In the genomic region with DNA sequence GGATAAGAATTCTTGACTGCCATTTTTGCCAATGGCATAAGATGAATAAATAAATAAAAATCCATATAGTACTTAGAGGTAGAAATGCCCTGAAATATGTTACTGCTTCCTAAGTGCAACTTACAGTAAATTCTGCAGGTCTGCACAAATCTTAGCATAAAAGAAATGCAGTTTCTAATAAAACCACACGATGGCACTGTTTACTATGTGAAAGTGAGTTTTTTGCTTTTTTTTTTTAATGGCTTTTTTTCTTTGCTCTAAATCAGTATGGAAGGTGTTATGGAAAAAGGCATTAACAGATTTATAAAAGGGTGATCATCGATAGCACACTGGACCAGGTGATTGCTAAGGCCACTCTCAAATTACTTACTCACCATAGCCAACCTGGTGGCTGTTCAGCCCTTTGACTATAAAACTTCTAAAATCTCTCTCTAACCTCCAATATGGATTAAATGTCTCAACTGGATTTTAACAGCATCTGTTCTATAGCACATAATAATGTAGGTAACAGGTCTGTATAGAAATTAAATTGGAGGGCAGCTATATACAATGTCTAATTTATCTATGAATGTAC, we compare ENCODE assay signal across 8 cellular contexts. TPM values are rescaled to one million over a fixed set of nuclear protein-coding genes. Genes with fewer than 3 reads are reported as not detected.
A peak's percentile ranks its signal among the peaks of the same experiment; 100 is the strongest.
DNase-seq lines count a peak whose midpoint lies in the region; ATAC-seq and TF ChIP-seq lines count a peak whose summit lies in the region.

No MANE protein-coding gene starts in this region.

- CTCF ChIA-PET in activated CD8-positive, alpha-beta T cell treated with anti-CD3 and anti-CD28 coated beads for 36 hours (lab: Charles Lee): interaction anchor here (0.8 to 4.7 kb wide), 7 partner anchors 12 to 775 kb away, joined by 3 to 27 read pairs (median 4); no protein-coding TSS in a partner anchor

- no peaks in the 10 kb centered on the region for H3K9me3 ChIP-seq in upper lobe of right lung

- H3K9me3 Mint-ChIP-seq in activated CD8-positive, alpha-beta T cell treated with anti-CD3 and anti-CD28 coated beads for 36 hours: no peaks in the 10 kb centered on the region
- H3K9me3 Mint-ChIP-seq in immature natural killer cell: no peaks in the 10 kb centered on the region

- no peaks in the 10 kb centered on the region for H3K4me1 ChIP-seq in upper lobe of right lung

- H3K4me3 Mint-ChIP-seq in activated CD8-positive, alpha-beta T cell treated with anti-CD3 and anti-CD28 coated beads for 36 hours: no peak overlapping the region
- no peak overlapping the region for H3K4me3 Mint-ChIP-seq in immature natural killer cell

- no peak overlapping the region for H3K4me3 ChIP-seq in upper lobe of right lung

- intact Hi-C loops in activated CD8-positive, alpha-beta T cell treated with anti-CD3 and anti-CD28 coated beads for 36 hours (cut with micrococcal nuclease): no loop called here
- intact Hi-C loops in upper lobe of right lung (cut with DNase I): no loop called here

- no peaks in the 10 kb centered on the region for H3K27me3 ChIP-seq in upper lobe of right lung

- peaks cover 19% of the 10 kb centered on the region for H3K36me3 Mint-ChIP-seq in activated CD8-positive, alpha-beta T cell treated with anti-CD3 and anti-CD28 coated beads for 36 hours (ENCODE audit: low read depth)
- H3K36me3 Mint-ChIP-seq in immature natural killer cell: no peaks in the 10 kb centered on the region

- no peaks in the 10 kb centered on the region for H3K27me3 Mint-ChIP-seq in activated CD8-positive, alpha-beta T cell treated with anti-CD3 and anti-CD28 coated beads for 36 hours
- H3K27me3 Mint-ChIP-seq in immature natural killer cell (ENCODE audit: low read depth in 3 of 3): no peaks in the 10 kb centered on the region

- no peak overlapping the region for H3K27ac ChIP-seq in upper lobe of right lung

- DNase-seq in DMS 273 (lab: John Stamatoyannopoulos, UW; ENCODE audit: unreplicated experiment) (peak; percentile 58), DMS 273 treated with DMSO at 0.1 percent for 48 hours (lab: John Stamatoyannopoulos, UW) (no peak), NCI-H1105 (lab: John Stamatoyannopoulos, UW) (peak; percentile 41), immature natural killer cell (peak; percentile 28 to 36 (median 35)), upper lobe of right lung (no peak), NK-92 (lab: John Stamatoyannopoulos, UW; ENCODE audit: unreplicated experiment) (no peak)
- no peak for DNase-seq in activated CD8-positive, alpha-beta T cell treated with anti-CD3 and anti-CD28 coated beads for 36 hours

- H3K27ac Mint-ChIP-seq in activated CD8-positive, alpha-beta T cell treated with anti-CD3 and anti-CD28 coated beads for 36 hours: no peak overlapping the region
- H3K27ac Mint-ChIP-seq in immature natural killer cell: no peak overlapping the region

- peaks cover 33% of the 10 kb centered on the region for H3K36me3 ChIP-seq in upper lobe of right lung

- no peak for ATAC-seq in activated CD8-positive, alpha-beta T cell treated with anti-CD3 and anti-CD28 coated beads for 36 hours
- ATAC-seq in upper lobe of right lung (peak; percentile 37), GM21529 (IDR thresholded peaks at IDR 0.05; ENCODE audit: unreplicated experiment) (no peak)

- POLR2A ChIA-PET in activated CD8-positive, alpha-beta T cell treated with anti-CD3 and anti-CD28 coated beads for 36 hours (lab: Charles Lee): no interaction called here

- H3K4me1 Mint-ChIP-seq in activated CD8-positive, alpha-beta T cell treated with anti-CD3 and anti-CD28 coated beads for 36 hours (ENCODE audit: low read depth): peaks cover 2% of the 10 kb centered on the region
- H3K4me1 Mint-ChIP-seq in immature natural killer cell: no peaks in the 10 kb centered on the region

- peak; percentile 80 for TF ChIP-seq CTCF in activated CD8-positive, alpha-beta T cell treated with anti-CD3 and anti-CD28 coated beads for 36 hours (IDR thresholded peaks at IDR 0.05)
- peak; percentile 69 for TF ChIP-seq CTCF in upper lobe of right lung (IDR thresholded peaks at IDR 0.05)

RNA-seq across cellular contexts. Expression of gene AHI1, which starts 45.8 kb away (rescaled TPM):
- 10 to 100 TPM; 32.1 to 33.3 TPM for total RNA-seq in activated CD8-positive, alpha-beta T cell treated with anti-CD3 and anti-CD28 coated beads for 36 hours
- 1 to 10 TPM; 1.5 to 4.9 (median 4.5) TPM for polyA plus RNA-seq in immature natural killer cell
- total RNA-seq in upper lobe of right lung: 33.4 TPM

Comparison
In these comparisons a context has a peak if more than half of its experiments do, and no peak if none do; other contexts are left out.
1. DNase-seq: peak in DMS 273 (single experiment), NCI-H1105 (single experiment) and immature natural killer cell (3 of 3); none in DMS 273 treated with DMSO at 0.1 percent for 48 hours (single experiment), activated CD8-positive, alpha-beta T cell treated with anti-CD3 and anti-CD28 coated beads for 36 hours (single experiment), upper lobe of right lung (single experiment) and NK-92 (single experiment).